In the genomic region with DNA sequence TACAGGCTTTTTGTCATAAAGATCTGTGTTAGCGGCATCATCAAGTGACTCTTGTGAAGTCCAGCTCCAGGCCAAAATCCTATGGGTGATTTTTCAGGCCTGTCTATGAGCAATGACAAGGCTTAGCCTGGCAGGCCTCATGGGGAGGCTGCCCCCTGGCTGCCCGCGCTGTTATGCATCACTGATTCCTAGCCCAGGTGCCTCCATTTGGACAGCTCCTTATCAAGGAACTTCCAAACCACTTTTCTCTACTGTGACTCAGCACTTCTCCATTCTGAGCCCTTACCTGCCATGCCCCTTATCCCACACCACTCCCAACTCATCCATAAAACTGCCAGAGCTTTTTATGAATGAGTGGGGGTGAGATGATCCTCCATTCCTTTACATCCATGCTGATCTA, we compare ENCODE assay signal across 14 cellular contexts.
A peak's percentile ranks its signal among the peaks of the same experiment; 100 is the strongest.
DNase-seq lines count a peak whose midpoint lies in the region; ATAC-seq, FAIRE-seq and TF ChIP-seq lines count a peak whose summit lies in the region.
"Had no signal": no experiment of that assay in that cellular context is flagged by ENCODE, and none has a peak within 500 bp of the region (broad histone marks: within the 10 kb centered on the region; RNA-seq: fewer than 3 reads in every experiment).

No MANE protein-coding gene starts in this region.

- POLR2A ChIA-PET in RWPE1 (lab: Yijun Ruan, JAX; ENCODE audit: low non-redundant PET), result no interaction called here

- intact Hi-C loops in left ventricle myocardium superior (cut with micrococcal nuclease), result no loop called here
- intact Hi-C loops in upper lobe of right lung (cut with DNase I), result no loop called here
- intact Hi-C loops in pancreas (cut with DNase I), result no loop called here

- no peaks in the 10 kb centered on the region for H3K27me3 ChIP-seq in cardiac muscle cell
- H3K27me3 ChIP-seq in upper lobe of right lung, result no peaks in the 10 kb centered on the region
- H3K27me3 ChIP-seq in pancreas, result no peaks in the 10 kb centered on the region
- H3K27me3 ChIP-seq: heart left ventricle had no signal

- FAIRE-seq in RCC 7860 (lab: Jason Lieb, UNC) (peak; percentile 81), pancreas (lab: Jason Lieb, UNC) (no peak)
- FAIRE-seq: colon, GM12891 had no signal

- DNase-seq in cardiac muscle cell (ENCODE audit: low read depth in 1 of 2, low spot score in 1 of 2), result peak in 1 of 2 donors; percentile 27
- no peak for DNase-seq in left ventricle myocardium superior
- DNase-seq in RCC 7860 (ENCODE audit: low spot score), result peak; percentile 82
- no peak for DNase-seq in fibroblast of the aortic adventitia (ENCODE audit: low read depth)
- no peak for DNase-seq in upper lobe of right lung
- DNase-seq in RWPE1 (ENCODE audit: low spot score), result no peak
- DNase-seq in pancreas, result no peak
- DNase-seq: activated B cell treated with CpG ODN at 0.5 μM for 24 hours, heart left ventricle, Karpas-422, naive B cell had no signal

- no peaks in the 10 kb centered on the region for H3K9me3 ChIP-seq in cardiac muscle cell (ENCODE audit: low read depth)
- H3K9me3 ChIP-seq in upper lobe of right lung, result no peaks in the 10 kb centered on the region
- no peaks in the 10 kb centered on the region for H3K9me3 ChIP-seq in pancreas
- H3K9me3 ChIP-seq: heart left ventricle had no signal

- TF ChIP-seq CTCF in cardiac muscle cell (IDR thresholded peaks at IDR 0.05; ENCODE audit: low read depth, low read length), result peak; percentile 24
- peak; percentile 26 for TF ChIP-seq CTCF in fibroblast of the aortic adventitia (IDR thresholded peaks at IDR 0.05; ENCODE audit: insufficient read depth, low read length)
- peak; percentile 22 for TF ChIP-seq CTCF in upper lobe of right lung (IDR thresholded peaks at IDR 0.05)
- no peak for TF ChIP-seq CTCF in RWPE1 (conservative IDR thresholded peaks at IDR 0.05; ENCODE audit: low read depth)
- no peak for TF ChIP-seq CTCF in pancreas (IDR thresholded peaks at IDR 0.05)

- CTCF ChIA-PET in RWPE1 (lab: Yijun Ruan, JAX), result interaction anchor here (0.5 to 1.0 kb wide), 5 partner anchors 63 to 1405 kb away, joined by 3 to 5 read pairs (median 3); no protein-coding TSS in a partner anchor

- no peak overlapping the region for H3K27ac ChIP-seq in cardiac muscle cell
- H3K27ac ChIP-seq in upper lobe of right lung, result no peak overlapping the region
- no peak overlapping the region for H3K27ac ChIP-seq in RWPE1
- no peak overlapping the region for H3K27ac ChIP-seq in pancreas
- H3K27ac ChIP-seq: heart left ventricle had no signal

- H3K4me1 ChIP-seq in cardiac muscle cell (ENCODE audit: low read depth) (no peaks in the 10 kb centered on the region), upper lobe of right lung (peaks cover 14% of the 10 kb centered on the region), pancreas (no peaks in the 10 kb centered on the region)

- no peak for ATAC-seq in left ventricle myocardium superior
- ATAC-seq in upper lobe of right lung, result peak; percentile 32
- ATAC-seq in HG02885 (IDR thresholded peaks at IDR 0.05; ENCODE audit: poor library complexity, unreplicated experiment), result no peak
- no peak for ATAC-seq in pancreas
- ATAC-seq: heart left ventricle had no signal

- 62 to 67% methylated on average over 3 of the region's 3 CpGs for WGBS in pancreas, 2 donors

- H3K36me3 ChIP-seq in cardiac muscle cell, result no peaks in the 10 kb centered on the region
- no peaks in the 10 kb centered on the region for H3K36me3 ChIP-seq in upper lobe of right lung
- H3K36me3 ChIP-seq in pancreas, result no peaks in the 10 kb centered on the region
- H3K36me3 ChIP-seq: heart left ventricle had no signal

- H3K4me3 ChIP-seq in cardiac muscle cell, result no peak overlapping the region
- no peak overlapping the region for H3K4me3 ChIP-seq in fibroblast of the aortic adventitia (ENCODE audit: low read depth, low read length)
- H3K4me3 ChIP-seq in upper lobe of right lung, result no peak overlapping the region
- H3K4me3 ChIP-seq in pancreas, result no peak overlapping the region
- H3K4me3 ChIP-seq: heart left ventricle had no signal

Comparison
In these comparisons a context has a peak if more than half of its experiments do, and no peak if none do; other contexts are left out.
1. CTCF ChIP-seq: peak in cardiac muscle cell (single experiment), fibroblast of the aortic adventitia (single experiment) and upper lobe of right lung (single experiment); none in RWPE1 (single experiment) and pancreas (0 of 4).